In genomic region chr2:157822993-157823392, GRCh38 we compare ENCODE assay signal across 23 cellular contexts. TPM values are rescaled to one million over a fixed set of nuclear protein-coding genes. Genes with fewer than 3 reads are reported as not detected.
DNase-seq lines count a peak whose midpoint lies in the region; ATAC-seq and TF ChIP-seq lines count a peak whose summit lies in the region.
"Had no signal": no experiment of that assay in that cellular context is flagged by ENCODE, and none has a peak within 500 bp of the region (broad histone marks: within the 10 kb centered on the region; RNA-seq: fewer than 3 reads in every experiment).

No MANE protein-coding gene starts in this region.

- peak overlapping the region in 1 of 2 experiments; percentile 45; a peak in 2 of 4 replicates for H3K27ac ChIP-seq in SK-N-SH (ENCODE audit: low read depth in 2 of 2, low read length in 1 of 2)
- peak overlapping the region in 2 of 3 donors; percentile 64 to 69 for H3K27ac ChIP-seq in thyroid gland
- H3K27ac ChIP-seq: 22Rv1, BLaER1, spleen, upper lobe of right lung had no signal

- ATAC-seq in SK-N-SH treated with all-trans-retinoic acid at 6 μM for 48 hours (no peak), left lobe of liver (peak; percentile 39)
- ATAC-seq: activated CD4-positive, alpha-beta T cell treated with anti-CD3 and anti-CD28 coated beads for 36 hours; activated naive CD4-positive, alpha-beta T cell treated with anti-CD3 and anti-CD28 coated beads, Interleukin-2, amount 50 U/mL, for 72 hours; activated T-cell treated with anti-CD3 and anti-CD28 coated beads, Interleukin-2, amount 50 U/mL, for 72 hours; left colon; stimulated activated naive CD8-positive, alpha-beta T cell treated with anti-CD3 and anti-CD28 coated beads, Interleukin-15, amount 100 ng/mL, for 72 hours; upper lobe of right lung had no signal

- H3K9ac ChIP-seq in SK-N-SH: no peak overlapping the region
- H3K9ac ChIP-seq: BLaER1 had no signal

- H3K36me3 ChIP-seq in SK-N-SH (replicated peaks in 1 of 2; ENCODE audit: control insufficient read depth in 1 of 2, insufficient read depth in 2 of 2, low read length in 1 of 2): peaks cover 3 to 9% of the 10 kb centered on the region in 2 experiments
- H3K36me3 ChIP-seq in thyroid gland: no peaks in the 10 kb centered on the region

- intact Hi-C loops in thyroid gland (cut with DNase I): no loop called here

- H3K27me3 Mint-ChIP-seq in HFFc6 (ENCODE audit: insufficient read depth): no peaks in the 10 kb centered on the region
- H3K27me3 Mint-ChIP-seq: activated CD4-positive, alpha-beta T cell treated with anti-CD3 and anti-CD28 coated beads for 36 hours; progenitor cell of endocrine pancreas; stimulated activated naive CD8-positive, alpha-beta T cell treated with anti-CD3 and anti-CD28 coated beads, Interleukin-15, amount 100 ng/mL, for 72 hours had no signal

- no peaks in the 10 kb centered on the region for H3K9me3 Mint-ChIP-seq in HFFc6
- H3K9me3 Mint-ChIP-seq: activated naive CD4-positive, alpha-beta T cell treated with anti-CD3 and anti-CD28 coated beads, Interleukin-2, amount 50 U/mL, for 72 hours; activated T-cell treated with anti-CD3 and anti-CD28 coated beads, Interleukin-2, amount 50 U/mL, for 72 hours; stimulated activated naive CD8-positive, alpha-beta T cell treated with anti-CD3 and anti-CD28 coated beads, Interleukin-15, amount 100 ng/mL, for 72 hours had no signal

- no peak for TF ChIP-seq CTCF in SK-N-SH (IDR thresholded peaks at IDR 0.05)
- no peak for TF ChIP-seq CTCF in choroid plexus epithelial cell (conservative IDR thresholded peaks at IDR 0.05; ENCODE audit: low read depth, low read length)
- no peak for TF ChIP-seq CTCF in thyroid gland (IDR thresholded peaks at IDR 0.05)
- TF ChIP-seq CTCF in HFFc6 (IDR thresholded peaks at IDR 0.05): no peak

- POLR2A ChIA-PET in SK-N-SH (lab: Yijun Ruan, JAX): no interaction called here

- 0 out of 2 replicates have a peak, but pooled peaks cover 5% of the 10 kb centered on the region for H4K20me1 ChIP-seq in SK-N-SH (ENCODE audit: insufficient read depth)
- H4K20me1 ChIP-seq: BLaER1 had no signal

- TF ChIP-seq POLR2A in thyroid gland (IDR thresholded peaks at IDR 0.05): no peak

- no peak overlapping the region for H3K4me2 ChIP-seq in SK-N-SH
- H3K4me2 ChIP-seq: BLaER1 had no signal

- no peaks in the 10 kb centered on the region for H3K9me3 ChIP-seq in SK-N-SH
- no peaks in the 10 kb centered on the region for H3K9me3 ChIP-seq in thyroid gland
- H3K9me3 ChIP-seq: spleen, upper lobe of right lung had no signal

- H3K4me1 ChIP-seq in SK-N-SH (ENCODE audit: control insufficient read depth in 1 of 2, insufficient read depth in 2 of 2, low read depth in 1 of 2, low read length in 1 of 2): peaks cover 0 to 10% of the 10 kb centered on the region in 2 experiments; a peak in 1 of 4 replicates
- peaks cover 50 to 64% of the 10 kb centered on the region in 2 donors for H3K4me1 ChIP-seq in thyroid gland
- H3K4me1 ChIP-seq: BLaER1, upper lobe of right lung had no signal

- 100% methylated on average over 2 of the region's 2 CpGs for WGBS in SK-N-SH (ENCODE audit: low lambda C conversion rate)
- 89 to 93% methylated on average over 2 of the region's 2 CpGs for WGBS in thyroid gland, 2 donors

- peaks cover 34% of the 10 kb centered on the region for H3K36me3 Mint-ChIP-seq in HFFc6 (ENCODE audit: low read depth)

- peaks cover 22% of the 10 kb centered on the region for H3K79me2 ChIP-seq in SK-N-SH (ENCODE audit: insufficient read depth)

- H3K27ac Mint-ChIP-seq in HFFc6: no peak overlapping the region
- H3K27ac Mint-ChIP-seq: activated CD4-positive, alpha-beta T cell treated with anti-CD3 and anti-CD28 coated beads for 36 hours; activated naive CD4-positive, alpha-beta T cell treated with anti-CD3 and anti-CD28 coated beads, Interleukin-2, amount 50 U/mL, for 72 hours; activated T-cell treated with anti-CD3 and anti-CD28 coated beads, Interleukin-2, amount 50 U/mL, for 72 hours; nephron progenitor cell; progenitor cell of endocrine pancreas; stimulated activated naive CD8-positive, alpha-beta T cell treated with anti-CD3 and anti-CD28 coated beads, Interleukin-15, amount 100 ng/mL, for 72 hours had no signal

- H3K9me2 ChIP-seq in SK-N-SH: no peaks in the 10 kb centered on the region

- H3K4me1 Mint-ChIP-seq in HFFc6 (ENCODE audit: low read depth): peaks cover 27% of the 10 kb centered on the region

- H3K4me3 ChIP-seq in SK-N-SH (ENCODE audit: low read depth in 2 of 2, low read length in 1 of 2) (no peak overlapping the region), choroid plexus epithelial cell (ENCODE audit: low read depth, low read length) (no peak overlapping the region), thyroid gland (replicated peaks in 1 of 3) (no peak overlapping the region)
- H3K4me3 ChIP-seq: BLaER1, spleen, upper lobe of right lung had no signal

- no peak for TF ChIP-seq RAD21 in SK-N-SH (IDR thresholded peaks at IDR 0.05; ENCODE audit: low read length)

- CTCF ChIA-PET in SK-N-SH (lab: Yijun Ruan, JAX): no interaction called here

- TF ChIP-seq EP300 in SK-N-SH (IDR thresholded peaks at IDR 0.05; ENCODE audit: borderline replicate concordance in 1 of 2, low read depth in 1 of 2, low read length in 1 of 2): no peak

- no peaks in the 10 kb centered on the region for H3F3A ChIP-seq in SK-N-SH (replicated peaks; ENCODE audit: insufficient read depth)

- H3K4me3 Mint-ChIP-seq in HFFc6: no peak overlapping the region
- H3K4me3 Mint-ChIP-seq: activated CD4-positive, alpha-beta T cell treated with anti-CD3 and anti-CD28 coated beads for 36 hours; activated T-cell treated with anti-CD3 and anti-CD28 coated beads, Interleukin-2, amount 50 U/mL, for 72 hours; nephron progenitor cell; stimulated activated naive CD8-positive, alpha-beta T cell treated with anti-CD3 and anti-CD28 coated beads, Interleukin-15, amount 100 ng/mL, for 72 hours had no signal

- H2AFZ ChIP-seq in SK-N-SH (ENCODE audit: low read depth): no peak overlapping the region

- DNase-seq in SK-N-SH: no peak
- peak; percentile 62 for DNase-seq in choroid plexus epithelial cell (ENCODE audit: low read depth)
- no peak for DNase-seq in left lobe of liver (ENCODE audit: low spot score)
- DNase-seq in thyroid gland: no peak
- no peak for DNase-seq in AG08396 (ENCODE audit: low spot score)
- DNase-seq in HuH-7 (ENCODE audit: low spot score): no peak
- no peak for DNase-seq in HFFc6
- DNase-seq: activated CD4-positive, alpha-beta T cell treated with anti-CD3 and anti-CD28 coated beads for 36 hours; activated T-cell treated with anti-CD3 and anti-CD28 coated beads, Interleukin-2, amount 50 U/mL, for 72 hours; left colon; NCI-H2171 treated with DMSO at 0.1 percent for 48 hours; NCI-H774; nephron progenitor cell; SHP77; spleen; stimulated activated CD4-positive, alpha-beta T cell treated with anti-CD3 and anti-CD28 coated beads, Interleukin-4, amount 100 ng/mL, for 24 hours; stimulated activated naive CD8-positive, alpha-beta T cell treated with anti-CD3 and anti-CD28 coated beads, Interleukin-15, amount 100 ng/mL, for 72 hours; upper lobe of right lung had no signal

- H3K27me3 ChIP-seq in SK-N-SH (ENCODE audit: insufficient read depth) (no peaks in the 10 kb centered on the region), thyroid gland (no peaks in the 10 kb centered on the region)
- H3K27me3 ChIP-seq: BLaER1, spleen, upper lobe of right lung had no signal

TF ChIP-seq in SK-N-SH, 30 proteins besides CTCF, POLR2A, EP300 and RAD21 (continues in another document):
- 0 out of 2 replicates have a peak, but pooled peaks have one; percentile 20 for TF ChIP-seq JUND (IDR thresholded peaks at IDR 0.05)

TF ChIP-seq in SK-N-SH treated with all-trans-retinoic acid at 6 μM for 48 hours, 23 proteins besides CTCF, POLR2A, EP300 and RAD21 (continues in another document):
- TF ChIP-seq BACH2 (CRISPR knock-in tag; IDR thresholded peaks at IDR 0.05; ENCODE audit: borderline replicate concordance) (no peak), ZNF70 (CRISPR knock-in tag; IDR thresholded peaks at IDR 0.05) (no peak), ARNTL (CRISPR knock-in tag; IDR thresholded peaks at IDR 0.05; ENCODE audit: borderline replicate concordance, low read depth) (no peak), RARB (CRISPR knock-in tag; IDR thresholded peaks at IDR 0.05) (no peak), ZFP3 (CRISPR knock-in tag; IDR thresholded peaks at IDR 0.05) (no peak), TSHZ2 (CRISPR knock-in tag; IDR thresholded peaks at IDR 0.05) (no peak), GLIS3 (CRISPR knock-in tag; IDR thresholded peaks at IDR 0.05) (no peak), OSR1 (CRISPR knock-in tag; IDR thresholded peaks at IDR 0.05) (no peak), ZFP30 (CRISPR knock-in tag; IDR thresholded peaks at IDR 0.05) (no peak), SNAI2 (CRISPR knock-in tag; IDR thresholded peaks at IDR 0.05) (no peak), ZNF565 (CRISPR knock-in tag; conservative IDR thresholded peaks at IDR 0.05; ENCODE audit: low read depth) (no peak)

RNA-seq across cellular contexts. Expression of gene ACVR1, which starts 53.1 kb away (rescaled TPM):
- 21.0 and 22.4 TPM in 2 replicates for polyA plus RNA-seq in SK-N-SH (2012; rRNA removed)
- polyA plus RNA-seq in SK-N-SH (2012; cell fraction: cytosol; rRNA removed): 36.5 and 38.2 TPM in 2 replicates
- 24.4 and 30.1 TPM in 2 replicates for polyA plus RNA-seq in SK-N-SH (2012; cell fraction: nucleus; rRNA removed)
- 14.9 TPM for total RNA-seq in left lobe of liver
- 10 to 100 TPM; 42.7 to 55.8 (median 46.3) TPM for total RNA-seq in thyroid gland
- total RNA-seq in HFFc6 (2021; fragmentation: NEBNext Ultra II Directional; extraction: Animal tissue kit (Norgen Biotek cat#: 25700)): 10 to 100 TPM; 37.5 to 48.4 (median 43.1) TPM
